ENCODE assay signal across 8 cellular contexts in genomic region chr7:103279963-103280802, GRCh38. TPM values are rescaled to one million over a fixed set of nuclear protein-coding genes. Genes with fewer than 3 reads are reported as not detected.
DNase-seq lines count a peak whose midpoint lies in the region; ATAC-seq and TF ChIP-seq lines count a peak whose summit lies in the region.
"Not testable (repeated sequence)": the region's sequence is repeated elsewhere in the genome, so short reads cannot be mapped to it uniquely, and the experiment has no call there.

No MANE protein-coding gene starts in this region.

- H3K4me3 ChIP-seq in adrenal gland (peak overlapping the region; percentile 51 to 81 (median 64)), heart right ventricle (peak overlapping the region; percentile 44 to 79 (median 64)), thyroid gland (replicated peaks in 1 of 3) (peak overlapping the region; percentile 35 to 73 (median 56))

- peak overlapping the region; percentile 97 for H3K4me3 Mint-ChIP-seq in T-helper 17 cell

- not testable (repeated sequence) for H3K36me3 ChIP-seq in adrenal gland (replicated peaks in 1 of 2); heart right ventricle; thyroid gland

- TF ChIP-seq POLR2A in adrenal gland (IDR thresholded peaks at IDR 0.05) (peak in 1 of 2 donors; percentile 6), thyroid gland (IDR thresholded peaks at IDR 0.05) (peak in 1 of 2 donors; percentile 13)

- not testable (repeated sequence) for H3K27me3 ChIP-seq in adrenal gland, thyroid gland
- H3K27me3 ChIP-seq in heart right ventricle: peaks cover 0 to 11% (median 0%) of the 10 kb centered on the region in 7 donors

- H3K27ac ChIP-seq in adrenal gland (peak overlapping the region in 3 of 5 donors; percentile 17 to 80 (median 38)), heart right ventricle (peak overlapping the region in 8 of 10 donors; percentile 33 to 74 (median 53))
- H3K27ac ChIP-seq in thyroid gland: not testable (repeated sequence)

- H3K4me1 Mint-ChIP-seq in T-helper 17 cell: peaks cover 17% of the 10 kb centered on the region

- not testable (repeated sequence) for H3K36me3 Mint-ChIP-seq in T-helper 17 cell (ENCODE audit: low read depth)

- peak; percentile 81 to 96 (median 93) for DNase-seq in NCI-H1417 (lab: John Stamatoyannopoulos, UW)
- peak; percentile 83 to 90 (median 88) for DNase-seq in T-helper 17 cell
- DNase-seq in adrenal gland: peak; percentile 70 to 90 (median 79)
- DNase-seq in heart right ventricle: peak; percentile 67 to 70
- DNase-seq in posterior cingulate gyrus: peak; percentile 72 to 97 (median 86)
- peak; percentile 77 to 79 for DNase-seq in thyroid gland

- ATAC-seq in GM18498 (IDR thresholded peaks at IDR 0.05; ENCODE audit: unreplicated experiment): peak; percentile 95
- ATAC-seq in HG02870 (IDR thresholded peaks at IDR 0.05; ENCODE audit: unreplicated experiment): peak; percentile 93
- ATAC-seq in T-helper 17 cell: peak; percentile 94
- ATAC-seq in heart right ventricle: peak; percentile 82 to 97 (median 94)

- not testable (repeated sequence) for TF ChIP-seq CTCF in adrenal gland (IDR thresholded peaks at IDR 0.05); heart right ventricle (IDR thresholded peaks at IDR 0.05); thyroid gland (IDR thresholded peaks at IDR 0.05)

- not testable (repeated sequence) for H3K4me1 ChIP-seq in adrenal gland (replicated peaks in 1 of 2); thyroid gland
- peaks cover 0 to 17% (median 11%) of the 10 kb centered on the region in 9 donors for H3K4me1 ChIP-seq in heart right ventricle

- intact Hi-C loops in adrenal gland (cut with DNase I); heart right ventricle (cut with DNase I); posterior cingulate gyrus (cut with DNase I); thyroid gland (cut with DNase I): not testable (repeated sequence)

- H3K27me3 Mint-ChIP-seq in T-helper 17 cell: not testable (repeated sequence)

- H3K27ac Mint-ChIP-seq in T-helper 17 cell: peak overlapping the region; percentile 97

- H3K9me3 ChIP-seq in T-helper 17 cell (ENCODE audit: control insufficient read depth, low read length, poor library complexity, severe bottlenecking); adrenal gland (replicated peaks in 1 of 3); heart right ventricle; thyroid gland: not testable (repeated sequence)

- 0 to 2% (median 1%) methylated on average over 12 to 71 of the region's 71 CpGs for WGBS in adrenal gland, 4 donors
- 0% methylated on average over 68 to 71 of the region's 71 CpGs for WGBS in heart right ventricle, 2 donors
- WGBS in thyroid gland, 2 donors: 1 to 3% methylated on average over 39 to 64 of the region's 71 CpGs

RNA-seq across cellular contexts. Expression of gene PMPCB, which starts 17.1 kb away (rescaled TPM):
- total RNA-seq in T-helper 17 cell (10 to 100 TPM; 73.9 to 80.8 TPM), adrenal gland (100 to 1,000 TPM in 1 of 8 donors, 10 to 100 TPM in 7; 58.8 to 120 (median 79.3) TPM), heart right ventricle (10 to 100 TPM; 70.4 to 98.4 (median 92.4) TPM), thyroid gland (10 to 100 TPM; 52.1 to 77.4 (median 61.2) TPM)
- polyA plus RNA-seq in adrenal gland (100 to 1,000 TPM in 1 of 3 donors, 10 to 100 TPM in 2; 51.9 to 147 (median 64.7) TPM), heart right ventricle (10 to 100 TPM; 51.5 to 52.9 TPM)
